21 cellular contexts compared by ENCODE assay signal in genomic region chr5:31049461-31049860, GRCh38.
"Had no signal": no experiment of that assay in that cellular context is flagged by ENCODE, and none has a peak within 500 bp of the region (broad histone marks: within the 10 kb centered on the region; RNA-seq: fewer than 3 reads in every experiment).

No MANE protein-coding gene starts in this region.

- H3K27me3 Mint-ChIP-seq: activated CD8-positive, alpha-beta T cell treated with anti-CD3 and anti-CD28 coated beads for 36 hours; activated naive CD4-positive, alpha-beta T cell treated with anti-CD3 and anti-CD28 coated beads, Interleukin-2, amount 50 U/mL, for 24 hours; T-cell had no signal

- H3K4me3 ChIP-seq: cardiac muscle cell, SK-N-MC had no signal

- H3K36me3 ChIP-seq: cardiac muscle cell had no signal

- H3K36me3 Mint-ChIP-seq: activated naive CD4-positive, alpha-beta T cell treated with anti-CD3 and anti-CD28 coated beads, Interleukin-2, amount 50 U/mL, for 24 hours; T-cell had no signal

- DNase-seq: activated CD4-positive, CD25-positive, alpha-beta regulatory T cell; activated CD8-positive, alpha-beta memory T cell treated with anti-CD3 and anti-CD28 coated beads, Interleukin-2, amount 50 U/mL, for 4 hours; activated CD8-positive, alpha-beta T cell treated with anti-CD3 and anti-CD28 coated beads for 36 hours; activated T-cell treated with anti-CD3 and anti-CD28 coated beads, Interleukin-2, amount 50 U/mL, for 72 hours; aorta; MM.1S; NCI-H1105; NCI-H1436; NCI-H1694 treated with DMSO at 0.1 percent for 48 hours; NCI-H2029 treated with DMSO at 0.1 percent for 48 hours; NCI-H524; NCI-H82; RPMI8226; T-cell; T-helper 2 cell had no signal

- ATAC-seq: activated CD8-positive, alpha-beta T cell treated with anti-CD3 and anti-CD28 coated beads for 36 hours; activated T-cell treated with anti-CD3 and anti-CD28 coated beads, Interleukin-2, amount 50 U/mL, for 72 hours; Panc1; Right ventricle myocardium inferior; T-cell had no signal

- H3K4me1 Mint-ChIP-seq: activated naive CD4-positive, alpha-beta T cell treated with anti-CD3 and anti-CD28 coated beads, Interleukin-2, amount 50 U/mL, for 24 hours; T-cell had no signal

- H3K27me3 ChIP-seq: cardiac muscle cell had no signal

- H3K27ac ChIP-seq: cardiac muscle cell, SK-N-MC, VCaP had no signal

- H3K27ac Mint-ChIP-seq: activated CD8-positive, alpha-beta T cell treated with anti-CD3 and anti-CD28 coated beads for 36 hours; activated naive CD4-positive, alpha-beta T cell treated with anti-CD3 and anti-CD28 coated beads, Interleukin-2, amount 50 U/mL, for 24 hours; activated T-cell treated with anti-CD3 and anti-CD28 coated beads, Interleukin-2, amount 50 U/mL, for 72 hours; T-cell had no signal

- H3K4me3 Mint-ChIP-seq: activated CD8-positive, alpha-beta T cell treated with anti-CD3 and anti-CD28 coated beads for 36 hours; activated naive CD4-positive, alpha-beta T cell treated with anti-CD3 and anti-CD28 coated beads, Interleukin-2, amount 50 U/mL, for 24 hours; activated T-cell treated with anti-CD3 and anti-CD28 coated beads, Interleukin-2, amount 50 U/mL, for 72 hours; T-cell had no signal
